ENCODE assay signal across 30 cellular contexts in genomic region chr9:96348261-96348660, GRCh38. TPM values are rescaled to one million over a fixed set of nuclear protein-coding genes. Genes with fewer than 3 reads are reported as not detected.
"Had no signal": no experiment of that assay in that cellular context is flagged by ENCODE, and none has a peak within 500 bp of the region (broad histone marks: within the 10 kb centered on the region; RNA-seq: fewer than 3 reads in every experiment).

No MANE protein-coding gene starts in this region.

- H3K27ac Mint-ChIP-seq: immature natural killer cell; natural killer cell; neural progenitor cell; stimulated activated memory B cell treated with anti-CD40 and anti-IgM and Interleukin-4, amounts not matched to agents 10 μg/mL and 1 μg/mL and 100 μg/mL, for 72 hours had no signal

- H3K79me2 ChIP-seq: hepatocyte had no signal

- H3K4me3 ChIP-seq: gastrocnemius medialis, heart left ventricle, hepatocyte, lower lobe of right lung, neural progenitor cell, prostate gland, skin epidermis, spleen, transverse colon, upper lobe of right lung, uterus had no signal

- H3K9ac ChIP-seq: neural progenitor cell had no signal

- ATAC-seq: esophagus mucosa; gastrocnemius medialis; heart left ventricle; left ventricle myocardium superior; lower lobe of right lung; natural killer cell; right cardiac atrium; stimulated activated memory B cell treated with anti-CD40 and anti-IgM and Interleukin-4, amounts not matched to agents 10 μg/mL and 1 μg/mL and 100 μg/mL, for 72 hours; stimulated activated naive CD8-positive, alpha-beta T cell treated with anti-CD3 and anti-CD28 coated beads, Interleukin-15, Interleukin-2, amounts not matched to agents 100 U/mL and 50 U/mL, for 24 hours; upper lobe of right lung had no signal

- DNase-seq: cerebellar nuclear complex; cortex of kidney; effector CD4-positive, alpha-beta T cell; foreskin fibroblast; gastrocnemius medialis; heart left ventricle; immature natural killer cell; islet precursor cell; kidney glomerular epithelial cell; left ventricle myocardium superior; lower lobe of right lung; natural killer cell; nucleus accumbens; right cardiac atrium; spleen; stimulated activated CD4-positive, alpha-beta T cell treated with anti-CD3 and anti-CD28 coated beads, Interleukin-4, amount 100 ng/mL, for 4 hours; stimulated activated naive CD8-positive, alpha-beta T cell treated with anti-CD3 and anti-CD28 coated beads, Interleukin-15, Interleukin-2, amounts not matched to agents 100 U/mL and 50 U/mL, for 24 hours; transverse colon; upper lobe of right lung; uterus had no signal

- H3K36me3 ChIP-seq: neural progenitor cell, uterus had no signal

- H3K9me3 Mint-ChIP-seq: immature natural killer cell, natural killer cell had no signal

- H3K4me2 ChIP-seq: hepatocyte, neural progenitor cell had no signal

- H3K27ac ChIP-seq: epithelial cell of prostate, gastrocnemius medialis, heart left ventricle, hepatocyte, lower lobe of right lung, neural progenitor cell, prostate gland, skin epidermis, spleen, transverse colon, upper lobe of right lung, uterus had no signal

- H3K27me3 ChIP-seq: gastrocnemius medialis, heart left ventricle, hepatocyte, neural progenitor cell, spleen, transverse colon, upper lobe of right lung, uterus had no signal

- H3K4me1 ChIP-seq: prostate gland had no signal

- H3K27me3 Mint-ChIP-seq: stimulated activated memory B cell treated with anti-CD40 and anti-IgM and Interleukin-4, amounts not matched to agents 10 μg/mL and 1 μg/mL and 100 μg/mL, for 72 hours had no signal

- H3K9me3 ChIP-seq: gastrocnemius medialis, lower lobe of right lung, prostate gland, transverse colon, upper lobe of right lung, uterus had no signal

- H2AFZ ChIP-seq: hepatocyte, neural progenitor cell had no signal

- H3K36me3 Mint-ChIP-seq: natural killer cell had no signal

- H3K4me1 Mint-ChIP-seq: immature natural killer cell; natural killer cell; stimulated activated memory B cell treated with anti-CD40 and anti-IgM and Interleukin-4, amounts not matched to agents 10 μg/mL and 1 μg/mL and 100 μg/mL, for 72 hours had no signal

- H3K4me3 Mint-ChIP-seq: immature natural killer cell; natural killer cell; neural progenitor cell; stimulated activated memory B cell treated with anti-CD40 and anti-IgM and Interleukin-4, amounts not matched to agents 10 μg/mL and 1 μg/mL and 100 μg/mL, for 72 hours had no signal

RNA-seq across cellular contexts. Expression of gene HSD17B3, which starts 46.3 kb away (rescaled TPM):
- total RNA-seq: dermis microvascular lymphatic vessel endothelial cell, esophagus mucosa, gastrocnemius medialis, mononuclear cell, osteocyte had no signal
- polyA plus RNA-seq: immature natural killer cell had no signal
